ENCODE assay signal across 1 cellular context in genomic region chr2:46972438-46972837, GRCh38.
A peak's percentile ranks its signal among the peaks of the same experiment; 100 is the strongest.
TF ChIP-seq lines count a peak whose summit lies in the region.

No MANE protein-coding gene starts in this region.

TF ChIP-seq in K562, 482 proteins besides CTCF, POLR2A, EP300 and RAD21:
- TF ChIP-seq NR4A1 (CRISPR knock-in tag; IDR thresholded peaks at IDR 0.05) (no peak), NR4A1 (tag; IDR thresholded peaks at IDR 0.05) (no peak), ZNF282 (CRISPR knock-in tag; IDR thresholded peaks at IDR 0.05) (no peak), HMG20A (CRISPR knock-in tag; conservative IDR thresholded peaks at IDR 0.05) (no peak), PHF8 (IDR thresholded peaks at IDR 0.05; ENCODE audit: borderline replicate concordance, low read length) (no peak), HIVEP1 (CRISPR knock-in tag; IDR thresholded peaks at IDR 0.05) (no peak), POLR2AphosphoS5 (IDR thresholded peaks at IDR 0.05; ENCODE audit: control insufficient read depth, insufficient read depth, low read depth, low read length) (peak; percentile 30; the same call in 1 of the 2 replicates), CTBP1 (IDR thresholded peaks at IDR 0.05; ENCODE audit: borderline replicate concordance) (no peak), ZKSCAN1 (IDR thresholded peaks at IDR 0.05; ENCODE audit: low read depth, low read length) (peak; percentile 72; the same call in 1 of the 2 replicates), BHLHE40 (IDR thresholded peaks at IDR 0.05; ENCODE audit: low read length) (no peak), PRMT5 (CRISPR knock-in tag; IDR thresholded peaks at IDR 0.05) (no peak), ZNF311 (CRISPR knock-in tag; IDR thresholded peaks at IDR 0.05) (no peak), EGR1 (conservative IDR thresholded peaks at IDR 0.05) (no peak), TCF3 (CRISPR knock-in tag; IDR thresholded peaks at IDR 0.05) (peak; percentile 59), TAL1 (IDR thresholded peaks at IDR 0.05) (peak; percentile 20; the same call in 1 of the 2 replicates), ZNF24 (IDR thresholded peaks at IDR 0.05) (no peak), CBFA2T3 (IDR thresholded peaks at IDR 0.05) (peak; percentile 66)
